ENCODE assay signal across 39 cellular contexts in the genomic region with DNA sequence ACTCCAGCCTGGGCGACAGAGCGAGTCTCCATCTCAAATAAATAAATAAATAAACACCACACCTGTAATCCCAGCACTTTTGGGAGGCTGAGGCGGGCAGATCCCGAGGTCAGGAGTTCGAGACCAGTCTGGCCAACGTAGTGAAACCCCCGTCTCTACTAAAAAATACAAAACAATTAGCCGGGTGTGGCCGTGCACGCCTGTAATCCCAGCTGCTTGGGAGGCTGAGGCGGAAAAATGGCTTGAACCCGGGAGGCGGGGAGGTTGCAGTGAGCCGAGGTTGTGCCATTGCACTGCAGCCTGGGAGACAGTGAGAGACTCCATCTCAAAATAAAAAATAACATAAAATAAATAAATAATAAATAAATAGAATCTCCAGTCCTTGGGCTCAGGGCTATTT.
"Had no signal": no experiment of that assay in that cellular context is flagged by ENCODE, and none has a peak within 500 bp of the region (broad histone marks: within the 10 kb centered on the region; RNA-seq: fewer than 3 reads in every experiment).

No MANE protein-coding gene starts in this region.

- ATAC-seq: activated naive CD8-positive, alpha-beta T cell treated with anti-CD3 and anti-CD28 coated beads, Interleukin-2, amount 50 U/mL, for 24 hours; activated T-cell treated with anti-CD3 and anti-CD28 coated beads, Interleukin-2, amount 50 U/mL, for 4 hours; activated T-cell treated with anti-CD3 and anti-CD28 coated beads, Interleukin-2, amount 50 U/mL, for 72 hours; activated T-helper 17 cell treated with anti-CD3 and anti-CD28 coated beads, Interleukin-2, amount 50 U/mL, for 72 hours; body of pancreas had no signal

- H3K4me3 ChIP-seq: adrenal gland, ascending aorta, body of pancreas, breast epithelium, cardiac muscle cell had no signal

- H3K36me3 Mint-ChIP-seq: activated naive CD4-positive, alpha-beta T cell treated with anti-CD3 and anti-CD28 coated beads, Interleukin-2, amount 10 ng/mL, durations not matched to agents 7 days and 5 days; activated naive CD4-positive, alpha-beta T cell treated with anti-CD3 and anti-CD28 coated beads, Interleukin-2, amount 50 U/mL, for 24 hours; activated naive CD4-positive, alpha-beta T cell treated with anti-CD3 and anti-CD28 coated beads, Interleukin-2, amount 50 U/mL, for 72 hours; activated naive CD8-positive, alpha-beta T cell; activated naive CD8-positive, alpha-beta T cell treated with anti-CD3 and anti-CD28 coated beads for 36 hours; activated naive CD8-positive, alpha-beta T cell treated with anti-CD3 and anti-CD28 coated beads, Interleukin-2, amount 10 ng/mL, durations not matched to agents 7 days and 5 days; brain had no signal

- H3K4me1 ChIP-seq: adrenal gland, ascending aorta, body of pancreas, breast epithelium had no signal

- H3K27me3 Mint-ChIP-seq: activated naive CD4-positive, alpha-beta T cell treated with anti-CD3 and anti-CD28 coated beads, Interleukin-2, amount 10 ng/mL, durations not matched to agents 7 days and 5 days; activated naive CD4-positive, alpha-beta T cell treated with anti-CD3 and anti-CD28 coated beads, Interleukin-2, amount 50 U/mL, for 24 hours; activated naive CD8-positive, alpha-beta T cell; activated naive CD8-positive, alpha-beta T cell treated with anti-CD3 and anti-CD28 coated beads for 36 hours; activated naive CD8-positive, alpha-beta T cell treated with anti-CD3 and anti-CD28 coated beads, Interleukin-2, amount 10 ng/mL, durations not matched to agents 7 days and 5 days; activated naive CD8-positive, alpha-beta T cell treated with anti-CD3 and anti-CD28 coated beads, Interleukin-2, amount 50 U/mL, for 24 hours; activated T-cell treated with anti-CD3 and anti-CD28 coated beads, Interleukin-2, amount 50 U/mL, for 24 hours; activated T-helper 17 cell treated with anti-CD3 and anti-CD28 coated beads, Interleukin-2, amount 50 U/mL, for 72 hours; central memory CD8-positive, alpha-beta T cell had no signal

- H3K27ac Mint-ChIP-seq: activated naive CD4-positive, alpha-beta T cell treated with anti-CD3 and anti-CD28 coated beads for 36 hours; activated naive CD4-positive, alpha-beta T cell treated with anti-CD3 and anti-CD28 coated beads, Interleukin-2, amount 10 ng/mL, durations not matched to agents 7 days and 5 days; activated naive CD4-positive, alpha-beta T cell treated with anti-CD3 and anti-CD28 coated beads, Interleukin-2, amount 50 U/mL, for 24 hours; activated naive CD4-positive, alpha-beta T cell treated with anti-CD3 and anti-CD28 coated beads, Interleukin-2, amount 50 U/mL, for 72 hours; activated naive CD8-positive, alpha-beta T cell; activated naive CD8-positive, alpha-beta T cell treated with anti-CD3 and anti-CD28 coated beads for 36 hours; activated naive CD8-positive, alpha-beta T cell treated with anti-CD3 and anti-CD28 coated beads, Interleukin-2, amount 10 ng/mL, durations not matched to agents 7 days and 5 days; activated naive CD8-positive, alpha-beta T cell treated with anti-CD3 and anti-CD28 coated beads, Interleukin-2, amount 50 U/mL, for 24 hours; activated T-cell treated with anti-CD3 and anti-CD28 coated beads, Interleukin-2, amount 50 U/mL, for 24 hours; activated T-cell treated with anti-CD3 and anti-CD28 coated beads, Interleukin-2, amount 50 U/mL, for 72 hours; activated T-helper 1 cell treated with anti-CD3 and anti-CD28 coated beads, Interleukin-12 subunit alpha, Interleukin-12 subunit beta, Interleukin-2, Interleukin-4 antibody, amounts not matched to agents 30 ng/mL and 10 ng/mL and 1 ng/mL, durations not matched to agents 14 hours and 24 hours and 36 hours; activated T-helper 17 cell treated with anti-CD3 and anti-CD28 coated beads, Interleukin-2, amount 50 U/mL, for 72 hours; activated T-helper 2 cell treated with anti-CD3 and anti-CD28 coated beads, Interferon-gamma antibody, Interleukin-2, Interleukin-4, amounts not matched to agents 10 μg/mL and 5 μg/mL and 100 μg/mL, durations not matched to agents 14 hours and 24 hours and 36 hours; brain had no signal

- DNase-seq: activated effector memory CD4-positive, alpha-beta T cell treated with anti-CD3 and anti-CD28 coated beads, Interleukin-2, amount 50 U/mL, for 16 hours; activated effector memory CD4-positive, alpha-beta T cell treated with Interleukin-2 at 50 U/mL for 16 hours; activated gamma-delta T cell; activated gamma-delta T cell treated with Interleukin-2 at 50 U/mL for 16 hours; activated naive CD4-positive, alpha-beta T cell; activated naive CD4-positive, alpha-beta T cell treated with anti-CD3 and anti-CD28 coated beads for 36 hours; activated naive CD4-positive, alpha-beta T cell treated with anti-CD3 and anti-CD28 coated beads, Interleukin-2, amount 50 U/mL, for 16 hours; activated naive CD4-positive, alpha-beta T cell treated with Interleukin-2 at 50 U/mL for 16 hours; activated naive CD8-positive, alpha-beta T cell treated with anti-CD3 and anti-CD28 coated beads for 36 hours; activated naive CD8-positive, alpha-beta T cell treated with anti-CD3 and anti-CD28 coated beads, Interleukin-2, amount 10 ng/mL, durations not matched to agents 7 days and 5 days; activated naive CD8-positive, alpha-beta T cell treated with anti-CD3 and anti-CD28 coated beads, Interleukin-2, amount 50 U/mL, for 24 hours; activated T-cell treated with anti-CD3 and anti-CD28 coated beads for 4 hours; activated T-cell treated with anti-CD3 and anti-CD28 coated beads, Interleukin-2, amount 50 U/mL, for 1 hour; activated T-cell treated with anti-CD3 and anti-CD28 coated beads, Interleukin-2, amount 50 U/mL, for 24 hours; activated T-cell treated with anti-CD3 and anti-CD28 coated beads, Interleukin-2, amount 50 U/mL, for 4 hours; activated T-cell treated with anti-CD3 and anti-CD28 coated beads, Interleukin-2, amount 50 U/mL, for 48 hours; activated T-cell treated with anti-CD3 and anti-CD28 coated beads, Interleukin-2, amount 50 U/mL, for 72 hours; adrenal gland; amniotic stem cell; amygdala; anterior cingulate cortex; aorta; body of pancreas; brain microvascular endothelial cell; caudate nucleus; central memory CD4-positive, alpha-beta T cell; cerebellar nuclear complex had no signal

- H3K4me1 Mint-ChIP-seq: activated naive CD4-positive, alpha-beta T cell treated with anti-CD3 and anti-CD28 coated beads, Interleukin-2, amount 10 ng/mL, durations not matched to agents 7 days and 5 days; activated naive CD4-positive, alpha-beta T cell treated with anti-CD3 and anti-CD28 coated beads, Interleukin-2, amount 50 U/mL, for 24 hours; activated naive CD8-positive, alpha-beta T cell treated with anti-CD3 and anti-CD28 coated beads for 36 hours; activated naive CD8-positive, alpha-beta T cell treated with anti-CD3 and anti-CD28 coated beads, Interleukin-2, amount 10 ng/mL, durations not matched to agents 7 days and 5 days; activated naive CD8-positive, alpha-beta T cell treated with anti-CD3 and anti-CD28 coated beads, Interleukin-2, amount 50 U/mL, for 24 hours; activated T-helper 17 cell treated with anti-CD3 and anti-CD28 coated beads, Interleukin-2, amount 50 U/mL, for 72 hours; brain; central memory CD8-positive, alpha-beta T cell had no signal

- H3K27ac ChIP-seq: adrenal gland, ascending aorta, body of pancreas, brain microvascular endothelial cell, breast epithelium, cardiac muscle cell had no signal

- H3K4me3 Mint-ChIP-seq: activated naive CD4-positive, alpha-beta T cell treated with anti-CD3 and anti-CD28 coated beads for 36 hours; activated naive CD4-positive, alpha-beta T cell treated with anti-CD3 and anti-CD28 coated beads, Interleukin-2, amount 10 ng/mL, durations not matched to agents 7 days and 5 days; activated naive CD4-positive, alpha-beta T cell treated with anti-CD3 and anti-CD28 coated beads, Interleukin-2, amount 50 U/mL, for 24 hours; activated naive CD8-positive, alpha-beta T cell; activated naive CD8-positive, alpha-beta T cell treated with anti-CD3 and anti-CD28 coated beads for 36 hours; activated naive CD8-positive, alpha-beta T cell treated with anti-CD3 and anti-CD28 coated beads, Interleukin-2, amount 10 ng/mL, durations not matched to agents 7 days and 5 days; activated naive CD8-positive, alpha-beta T cell treated with anti-CD3 and anti-CD28 coated beads, Interleukin-2, amount 50 U/mL, for 24 hours; activated T-cell treated with anti-CD3 and anti-CD28 coated beads, Interleukin-2, amount 50 U/mL, for 24 hours; activated T-cell treated with anti-CD3 and anti-CD28 coated beads, Interleukin-2, amount 50 U/mL, for 4 hours; activated T-cell treated with anti-CD3 and anti-CD28 coated beads, Interleukin-2, amount 50 U/mL, for 72 hours; activated T-helper 1 cell treated with anti-CD3 and anti-CD28 coated beads, Interleukin-12 subunit alpha, Interleukin-12 subunit beta, Interleukin-2, Interleukin-4 antibody, amounts not matched to agents 30 ng/mL and 10 ng/mL and 1 ng/mL, durations not matched to agents 14 hours and 24 hours and 36 hours; activated T-helper 17 cell treated with anti-CD3 and anti-CD28 coated beads, Interleukin-2, amount 50 U/mL, for 72 hours; brain; central memory CD8-positive, alpha-beta T cell had no signal

- H3K27me3 ChIP-seq: adrenal gland, ascending aorta, body of pancreas, brain microvascular endothelial cell, breast epithelium, cardiac muscle cell had no signal

- H3K36me3 ChIP-seq: adrenal gland, ascending aorta, brain microvascular endothelial cell, breast epithelium, cardiac muscle cell had no signal

- H3K9me3 ChIP-seq: adrenal gland, body of pancreas had no signal

- H3K9me3 Mint-ChIP-seq: activated naive CD4-positive, alpha-beta T cell treated with anti-CD3 and anti-CD28 coated beads, Interleukin-2, amount 50 U/mL, for 24 hours; activated naive CD8-positive, alpha-beta T cell treated with anti-CD3 and anti-CD28 coated beads, Interleukin-2, amount 50 U/mL, for 24 hours; activated T-helper 17 cell treated with anti-CD3 and anti-CD28 coated beads, Interleukin-2, amount 50 U/mL, for 72 hours had no signal
